9 cellular contexts compared by ENCODE assay signal in the genomic region with DNA sequence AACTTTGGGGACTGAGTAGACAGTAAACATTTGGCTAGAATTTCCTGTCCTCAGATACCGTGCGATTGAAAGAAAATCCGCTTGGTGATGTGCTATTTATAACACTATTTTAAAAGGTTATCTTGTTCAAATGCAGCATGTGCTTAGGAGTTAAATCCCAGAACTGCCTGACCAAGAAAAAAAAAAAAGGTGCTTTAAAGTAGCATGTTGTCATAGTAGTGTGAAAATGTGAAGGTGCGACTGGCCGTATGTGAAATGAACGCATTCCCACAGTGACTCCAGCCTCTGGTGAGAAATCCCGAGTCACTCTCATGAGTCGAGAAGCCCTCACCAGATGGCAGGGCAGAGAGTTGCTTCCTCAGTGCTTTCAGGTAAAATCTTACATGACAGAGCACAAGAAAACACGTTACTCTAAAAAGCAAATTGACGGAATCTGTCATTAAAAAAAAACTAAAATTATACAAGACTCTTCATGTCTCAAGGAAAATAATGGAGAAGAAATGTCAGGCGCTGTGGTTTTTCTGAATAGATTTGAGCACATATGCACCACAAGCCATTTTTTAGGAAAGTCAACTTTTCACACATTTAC. TPM values are rescaled to one million over a fixed set of nuclear protein-coding genes. Genes with fewer than 3 reads are reported as not detected.
DNase-seq lines count a peak whose midpoint lies in the region; ATAC-seq, FAIRE-seq and TF ChIP-seq lines count a peak whose summit lies in the region.
"Had no signal": no experiment of that assay in that cellular context is flagged by ENCODE, and none has a peak within 500 bp of the region (broad histone marks: within the 10 kb centered on the region; RNA-seq: fewer than 3 reads in every experiment).

No MANE protein-coding gene starts in this region.

- peaks cover 8% of the 10 kb centered on the region for H3K9me3 Mint-ChIP-seq in nephron progenitor cell

- no peak for FAIRE-seq in D721Med (lab: Jason Lieb, UNC)

- intact Hi-C loops in dorsolateral prefrontal cortex (cut with DNase I), result no loop called here

- H3K27me3 ChIP-seq in dorsolateral prefrontal cortex (no peaks in the 10 kb centered on the region), H7 (ENCODE audit: control insufficient read depth, insufficient read depth, low read length) (no peaks in the 10 kb centered on the region)

- H3K4me3 ChIP-seq in NB4 (ENCODE audit: low read depth, low read length), result no peak overlapping the region
- H3K4me3 ChIP-seq in dorsolateral prefrontal cortex, result peak overlapping the region in 13 of 59 donors; percentile 0 to 35 (median 18)
- no peak overlapping the region for H3K4me3 ChIP-seq in H7 (ENCODE audit: insufficient read depth, low read depth, low read length)

- no peak for ATAC-seq in GM18520 (IDR thresholded peaks at IDR 0.05; ENCODE audit: unreplicated experiment)
- no peak for ATAC-seq in GM19455 (IDR thresholded peaks at IDR 0.05; ENCODE audit: unreplicated experiment)
- ATAC-seq in HG03565 (IDR thresholded peaks at IDR 0.05; ENCODE audit: unreplicated experiment), result no peak

- H3K27me3 Mint-ChIP-seq in nephron progenitor cell (ENCODE audit: low read depth, poor library complexity), result no peaks in the 10 kb centered on the region

- no peaks in the 10 kb centered on the region for H3K36me3 ChIP-seq in H7 (replicated peaks; ENCODE audit: control insufficient read depth, insufficient read depth, low read length)

- H3K4me3 Mint-ChIP-seq in nephron progenitor cell, result peak overlapping the region; percentile 30

- DNase-seq in D721Med (ENCODE audit: insufficient read length, low spot score), result no peak
- DNase-seq in NB4 (ENCODE audit: low read depth), result peak; percentile 49
- DNase-seq in dorsolateral prefrontal cortex, result no peak
- no peak for DNase-seq in nephron progenitor cell
- DNase-seq in H7, result no peak
- DNase-seq: left cardiac atrium had no signal

- H3K36me3 Mint-ChIP-seq in nephron progenitor cell (ENCODE audit: low read depth), result no peaks in the 10 kb centered on the region

- peak overlapping the region in 41 of 59 donors; percentile 8 to 93 (median 73) for H3K27ac ChIP-seq in dorsolateral prefrontal cortex

- peak; percentile 2 for TF ChIP-seq CTCF in D721Med (IDR thresholded peaks at IDR 0.05; ENCODE audit: insufficient read depth, missing control alignments)
- no peak for TF ChIP-seq CTCF in NB4 (IDR thresholded peaks at IDR 0.05; ENCODE audit: low read depth, low read length)
- no peak for TF ChIP-seq CTCF in dorsolateral prefrontal cortex (IDR thresholded peaks at IDR 0.05 in 54 of 56, conservative IDR thresholded peaks at IDR 0.05 in 2 of 56; ENCODE audit: low read depth in 1 of 56, partially characterized antibody in 56 of 56)
- TF ChIP-seq CTCF in nephron progenitor cell (IDR thresholded peaks at IDR 0.05), result no peak

- peak overlapping the region; percentile 65 for H3K27ac Mint-ChIP-seq in nephron progenitor cell

- no peak for TF ChIP-seq POLR2A in NB4 (IDR thresholded peaks at IDR 0.05; ENCODE audit: extremely low read depth, insufficient read length)

- peaks cover 51% of the 10 kb centered on the region for H3K4me1 Mint-ChIP-seq in nephron progenitor cell

RNA-seq across cellular contexts. Expression of a gene that starts 18.4 kb away (rescaled TPM):
- total RNA-seq in dorsolateral prefrontal cortex, result 100 to 1,000 TPM in 1 of 120 experiments, 10 to 100 TPM in 119; 22.3 to 102 (median 41.8) TPM
- 7.6 and 9.8 TPM in 2 replicates for total RNA-seq in H7 (2014; rRNA removed; shearing (Covaris generic))
